14 cellular contexts compared by ENCODE assay signal in the genomic region with DNA sequence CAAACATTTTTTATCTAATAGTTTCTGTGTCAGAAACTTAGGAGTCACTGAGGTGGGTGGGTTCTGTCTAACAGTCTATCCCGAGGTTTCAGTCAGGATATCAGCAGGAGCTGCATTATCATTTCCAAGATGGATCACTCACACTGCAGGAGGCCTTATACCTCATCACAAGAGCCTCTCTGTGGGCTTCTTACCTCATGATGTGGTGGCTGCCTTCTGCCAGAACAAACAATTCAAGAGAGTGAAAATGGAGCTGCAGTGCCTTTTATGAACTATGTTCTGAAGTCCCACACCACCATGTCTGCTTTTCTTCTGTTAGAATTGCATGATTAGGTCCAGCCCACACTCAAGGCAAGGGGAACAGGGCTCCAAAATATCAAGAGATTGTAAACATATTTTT. TPM values are rescaled to one million over a fixed set of nuclear protein-coding genes. Genes with fewer than 3 reads are reported as not detected.
DNase-seq lines count a peak whose midpoint lies in the region; ATAC-seq, FAIRE-seq and TF ChIP-seq lines count a peak whose summit lies in the region.
"Had no signal": no experiment of that assay in that cellular context is flagged by ENCODE, and none has a peak within 500 bp of the region (broad histone marks: within the 10 kb centered on the region; RNA-seq: fewer than 3 reads in every experiment).

No MANE protein-coding gene starts in this region.

- no peaks in the 10 kb centered on the region for H3K27me3 ChIP-seq in A673 (replicated peaks; ENCODE audit: insufficient read depth, low read depth, low read length, poor library complexity)
- H3K27me3 ChIP-seq in naive thymus-derived CD4-positive, alpha-beta T cell (ENCODE audit: control insufficient read depth in 2 of 2, insufficient read depth in 2 of 2, low read length in 2 of 2), result no peaks in the 10 kb centered on the region
- H3K27me3 ChIP-seq: pancreas had no signal

- H3K36me3 Mint-ChIP-seq in activated T-cell treated with anti-CD3 and anti-CD28 coated beads, Interleukin-2, amount 50 U/mL, for 24 hours (ENCODE audit: low read depth), result peaks cover 59% of the 10 kb centered on the region
- H3K36me3 Mint-ChIP-seq in naive thymus-derived CD4-positive, alpha-beta T cell, result peaks cover 11 to 68% (median 47%) of the 10 kb centered on the region in 5 donors

- no peak for TF ChIP-seq CTCF in A673 (conservative IDR thresholded peaks at IDR 0.05; ENCODE audit: low read depth, low read length)

- no peaks in the 10 kb centered on the region for H3K27me3 Mint-ChIP-seq in activated T-cell treated with anti-CD3 and anti-CD28 coated beads, Interleukin-2, amount 50 U/mL, for 24 hours
- no peaks in the 10 kb centered on the region for H3K27me3 Mint-ChIP-seq in naive thymus-derived CD4-positive, alpha-beta T cell
- H3K27me3 Mint-ChIP-seq: activated naive CD8-positive, alpha-beta T cell treated with anti-CD3 and anti-CD28 coated beads, Interleukin-2, amount 50 U/mL, for 24 hours had no signal

- no peak for TF ChIP-seq POLR2A in H54 (IDR thresholded peaks at IDR 0.05; ENCODE audit: low read depth, low read length)

- intact Hi-C loops in A673 (cut with micrococcal nuclease; ENCODE audit: unreplicated experiment), result no loop called here
- intact Hi-C loops in naive thymus-derived CD4-positive, alpha-beta T cell (cut with micrococcal nuclease), result no loop called here

- DNase-seq in A673 (ENCODE audit: low spot score) (peak; percentile 28), H54 (ENCODE audit: insufficient read length, low spot score) (peak; percentile 29), RCC 7860 (ENCODE audit: low spot score) (peak; percentile 44), iPS-NIHi11 (ENCODE audit: low spot score) (peak; percentile 14), inferior parietal cortex (ENCODE audit: extremely low spot score) (no peak)
- no peak for DNase-seq in activated naive CD4-positive, alpha-beta T cell (lab: John Stamatoyannopoulos, UW)
- no peak for DNase-seq in activated T-cell treated with anti-CD3 and anti-CD28 coated beads, Interleukin-2, amount 50 U/mL, for 24 hours
- DNase-seq in naive thymus-derived CD4-positive, alpha-beta T cell, result no peak
- DNase-seq: activated naive CD8-positive, alpha-beta T cell treated with anti-CD3 and anti-CD28 coated beads, Interleukin-2, amount 50 U/mL, for 24 hours; erythroblast; kidney; pancreas; T-helper 9 cell had no signal

- CTCF ChIA-PET in A673 (lab: Charles Lee), result no interaction called here
- CTCF ChIA-PET in naive thymus-derived CD4-positive, alpha-beta T cell (lab: Charles Lee), result no interaction called here

- no TSS peak for BruUV-seq in A673 (replicated peaks; lab: Mats Ljungman, UMichigan)

- no peak overlapping the region for H3K27ac ChIP-seq in A673 (ENCODE audit: low read depth, low read length, poor library complexity, severe bottlenecking)
- no peak overlapping the region for H3K27ac ChIP-seq in naive thymus-derived CD4-positive, alpha-beta T cell (ENCODE audit: low read depth, low read length)
- H3K27ac ChIP-seq: pancreas had no signal

- H3K4me3 ChIP-seq in A673 (ENCODE audit: low read depth, low read length, poor library complexity, severe bottlenecking), result no peak overlapping the region
- no peak overlapping the region for H3K4me3 ChIP-seq in naive thymus-derived CD4-positive, alpha-beta T cell (ENCODE audit: low read length)
- H3K4me3 ChIP-seq: pancreas had no signal

- no peak overlapping the region for H3K27ac Mint-ChIP-seq in activated T-cell treated with anti-CD3 and anti-CD28 coated beads, Interleukin-2, amount 50 U/mL, for 24 hours
- no peak overlapping the region for H3K27ac Mint-ChIP-seq in naive thymus-derived CD4-positive, alpha-beta T cell
- H3K27ac Mint-ChIP-seq: activated naive CD8-positive, alpha-beta T cell treated with anti-CD3 and anti-CD28 coated beads, Interleukin-2, amount 50 U/mL, for 24 hours had no signal

- H3K36me3 ChIP-seq in A673 (ENCODE audit: insufficient read depth, low read length, poor library complexity, severe bottlenecking), result no peaks in the 10 kb centered on the region
- H3K36me3 ChIP-seq in naive thymus-derived CD4-positive, alpha-beta T cell (ENCODE audit: control insufficient read depth in 2 of 3, insufficient read depth in 3 of 3, low read length in 3 of 3), result no peaks in the 10 kb centered on the region
- H3K36me3 ChIP-seq: pancreas had no signal

- peaks cover 8% of the 10 kb centered on the region for H3K9me3 ChIP-seq in A673 (ENCODE audit: low read depth, low read length, poor library complexity, severe bottlenecking)
- no peaks in the 10 kb centered on the region for H3K9me3 ChIP-seq in naive thymus-derived CD4-positive, alpha-beta T cell (ENCODE audit: control insufficient read depth in 2 of 3, low read length in 3 of 3)
- H3K9me3 ChIP-seq: pancreas had no signal

- POLR2A ChIA-PET in A673 (lab: Charles Lee; ENCODE audit: low non-redundant PET), result no interaction called here
- POLR2A ChIA-PET in naive thymus-derived CD4-positive, alpha-beta T cell (lab: Charles Lee), result interaction anchor here (0.9 kb wide), 1 partner anchor 30 kb away, joined by 3 read pairs; no protein-coding TSS in a partner anchor

- no peaks in the 10 kb centered on the region for H3K4me1 ChIP-seq in A673 (ENCODE audit: insufficient read depth, low read length, poor library complexity, severe bottlenecking)
- no peaks in the 10 kb centered on the region for H3K4me1 ChIP-seq in naive thymus-derived CD4-positive, alpha-beta T cell (ENCODE audit: control insufficient read depth in 2 of 2, insufficient read depth in 2 of 2, low read length in 2 of 2)

- H3K4me3 Mint-ChIP-seq in activated T-cell treated with anti-CD3 and anti-CD28 coated beads, Interleukin-2, amount 50 U/mL, for 24 hours, result no peak overlapping the region
- H3K4me3 Mint-ChIP-seq in naive thymus-derived CD4-positive, alpha-beta T cell, result no peak overlapping the region
- H3K4me3 Mint-ChIP-seq: activated naive CD8-positive, alpha-beta T cell treated with anti-CD3 and anti-CD28 coated beads, Interleukin-2, amount 50 U/mL, for 24 hours had no signal

- FAIRE-seq in H54 (lab: Jason Lieb, UNC), result peak; percentile 95
- FAIRE-seq in RCC 7860 (lab: Jason Lieb, UNC), result no peak
- FAIRE-seq: kidney, pancreas had no signal

- H3K4me1 Mint-ChIP-seq in activated T-cell treated with anti-CD3 and anti-CD28 coated beads, Interleukin-2, amount 50 U/mL, for 24 hours (ENCODE audit: low read depth), result peaks cover 11% of the 10 kb centered on the region
- H3K4me1 Mint-ChIP-seq in naive thymus-derived CD4-positive, alpha-beta T cell, result peaks cover 8 to 38% (median 24%) of the 10 kb centered on the region in 7 donors
- H3K4me1 Mint-ChIP-seq: activated naive CD8-positive, alpha-beta T cell treated with anti-CD3 and anti-CD28 coated beads, Interleukin-2, amount 50 U/mL, for 24 hours had no signal

- peaks cover 39% of the 10 kb centered on the region for H3K9me3 Mint-ChIP-seq in activated T-cell treated with anti-CD3 and anti-CD28 coated beads, Interleukin-2, amount 50 U/mL, for 24 hours
- H3K9me3 Mint-ChIP-seq in naive thymus-derived CD4-positive, alpha-beta T cell, result peaks cover 2 to 68% (median 25%) of the 10 kb centered on the region in 11 donors

- no peak for ATAC-seq in naive thymus-derived CD4-positive, alpha-beta T cell
- ATAC-seq: activated naive CD8-positive, alpha-beta T cell treated with anti-CD3 and anti-CD28 coated beads, Interleukin-2, amount 50 U/mL, for 24 hours; HCT116 had no signal

RNA-seq across cellular contexts. Expression of a gene that starts 27.9 kb away (rescaled TPM):
- total RNA-seq in A673 (2021), result 34.1 and 34.4 TPM in 2 replicates
- 10 to 100 TPM; 21.2 to 48.7 (median 29.5) TPM for total RNA-seq in naive thymus-derived CD4-positive, alpha-beta T cell
- 1 to 10 TPM; 4.1 to 5.0 TPM for polyA plus RNA-seq in naive thymus-derived CD4-positive, alpha-beta T cell

Comparison
In these comparisons a context has a peak if more than half of its experiments do, and no peak if none do; other contexts are left out.
1. DNase-seq: peak in A673 (single experiment), H54 (single experiment), RCC 7860 (single experiment) and iPS-NIHi11 (single experiment); none in activated naive CD4-positive, alpha-beta T cell (0 of 4), activated T-cell treated with anti-CD3 and anti-CD28 coated beads, Interleukin-2, amount 50 U/mL, for 24 hours (single experiment), inferior parietal cortex (single experiment) and naive thymus-derived CD4-positive, alpha-beta T cell (0 of 9).